In the genomic region with DNA sequence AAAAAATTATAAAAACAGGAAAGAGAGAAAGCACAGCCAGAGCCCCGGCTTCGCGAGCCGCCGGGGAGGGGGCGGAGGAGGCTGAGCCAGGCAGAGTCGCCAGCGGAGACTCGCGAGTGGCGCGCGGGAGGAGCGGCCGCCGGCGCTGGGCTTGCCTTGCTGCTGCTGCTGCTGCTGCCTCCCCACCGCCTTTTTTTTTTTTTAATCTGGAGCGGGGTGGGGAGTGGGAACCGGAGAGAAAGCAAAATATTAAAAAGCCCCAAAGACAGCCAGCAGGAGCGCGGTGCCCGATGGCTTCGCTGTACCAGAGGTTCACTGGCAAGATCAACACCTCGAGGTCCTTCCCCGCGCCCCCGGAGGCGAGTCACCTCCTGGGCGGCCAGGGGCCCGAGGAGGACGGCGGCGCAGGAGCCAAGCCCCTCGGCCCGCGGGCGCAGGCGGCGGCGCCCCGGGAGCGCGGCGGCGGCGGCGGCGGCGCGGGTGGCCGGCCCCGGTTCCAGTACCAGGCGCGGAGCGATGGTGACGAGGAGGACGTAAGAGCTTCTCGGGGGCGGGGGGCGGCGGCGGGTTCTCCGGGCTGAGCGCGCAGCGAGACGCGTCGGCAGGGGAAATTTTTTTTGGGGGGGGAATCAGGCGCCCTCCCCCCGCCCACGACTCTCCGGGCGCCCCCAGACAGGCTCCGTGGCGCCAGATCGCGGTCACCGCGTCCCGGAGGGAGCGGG, we compare ENCODE assay signal across 14 cellular contexts. TPM values are rescaled to one million over a fixed set of nuclear protein-coding genes. Genes with fewer than 3 reads are reported as not detected.
A peak's percentile ranks its signal among the peaks of the same experiment; 100 is the strongest.
DNase-seq lines count a peak whose midpoint lies in the region; FAIRE-seq and TF ChIP-seq lines count a peak whose summit lies in the region.
"Not testable (repeated sequence)": the region's sequence is repeated elsewhere in the genome, so short reads cannot be mapped to it uniquely, and the experiment has no call there.
"Had no signal": no experiment of that assay in that cellular context is flagged by ENCODE, and none has a peak within 500 bp of the region (broad histone marks: within the 10 kb centered on the region; RNA-seq: fewer than 3 reads in every experiment).

No MANE protein-coding gene starts in this region.

- not testable (repeated sequence) for H3K56ac ChIP-seq in H1 (replicated peaks; ENCODE audit: insufficient read length, low read depth, low read length)

- H3K9me2 ChIP-seq in SK-N-SH: not testable (repeated sequence)

- not testable (repeated sequence) for TF ChIP-seq EP300 in SK-N-SH (IDR thresholded peaks at IDR 0.05; ENCODE audit: borderline replicate concordance in 1 of 2, low read depth in 1 of 2, low read length in 1 of 2); H1 (IDR thresholded peaks at IDR 0.05; ENCODE audit: borderline replicate concordance in 1 of 2, low read depth in 2 of 2, low read length in 2 of 2)

- H3K23ac ChIP-seq in H1 (ENCODE audit: insufficient read length): not testable (repeated sequence)

- not testable (repeated sequence) for H3K23me2 ChIP-seq in H1 (ENCODE audit: low read depth, low read length)

- TF ChIP-seq POLR2A in H1 (IDR thresholded peaks at IDR 0.05; ENCODE audit: control extremely low read depth in 1 of 2, low read depth in 2 of 2, low read length in 2 of 2): not testable (repeated sequence)

- H2BK15ac ChIP-seq in H1 (ENCODE audit: low read length): not testable (repeated sequence)

- H3K4me2 ChIP-seq in SK-N-SH: not testable (repeated sequence)
- peak overlapping the region; percentile 46 to 62 for H3K4me2 ChIP-seq in H1 (ENCODE audit: insufficient read depth in 1 of 2, low read depth in 2 of 2, low read length in 2 of 2)

- H3K79me1 ChIP-seq in H1 (ENCODE audit: low read depth, low read length): not testable (repeated sequence)

- H3K4me1 ChIP-seq in ES-I3 (ENCODE audit: insufficient read depth, low read length); SK-N-SH (ENCODE audit: control insufficient read depth in 1 of 2, insufficient read depth in 2 of 2, low read depth in 1 of 2, low read length in 1 of 2); H1 (replicated peaks in 1 of 4; ENCODE audit: control insufficient read depth in 3 of 4, insufficient read depth in 4 of 4, low read length in 3 of 4): not testable (repeated sequence)

- not testable (repeated sequence) for H3K9me3 Mint-ChIP-seq in mesothelial cell of epicardium

- H3K9ac ChIP-seq in ES-I3 (ENCODE audit: low read depth, low read length): peak overlapping the region; percentile 28; the same call in 1 of the 2 replicates
- not testable (repeated sequence) for H3K9ac ChIP-seq in SK-N-SH; H1 (replicated peaks in 1 of 4; ENCODE audit: extremely low read depth in 1 of 4, low read depth in 3 of 4, low read length in 3 of 4)

- H2BK5ac ChIP-seq in H1 (ENCODE audit: low read depth, low read length): not testable (repeated sequence)

- not testable (repeated sequence) for H4K91ac ChIP-seq in H1 (replicated peaks; ENCODE audit: insufficient read length, low read length)

- H3K4me3 Mint-ChIP-seq in mesothelial cell of epicardium: peak overlapping the region; percentile 40

- H3K14ac ChIP-seq in H1 (ENCODE audit: insufficient read length): not testable (repeated sequence)

- not testable (repeated sequence) for H2BK12ac ChIP-seq in H1 (ENCODE audit: low read depth, low read length)

- H3K79me2 ChIP-seq in SK-N-SH (ENCODE audit: insufficient read depth); H1 (ENCODE audit: control insufficient read depth in 1 of 2, insufficient read depth in 2 of 2, low read length in 2 of 2): not testable (repeated sequence)

- not testable (repeated sequence) for H3K4me3 ChIP-seq in SK-N-SH (ENCODE audit: low read depth in 2 of 2, low read length in 1 of 2)
- H3K4me3 ChIP-seq in H1 (ENCODE audit: extremely low read depth in 1 of 4, insufficient read depth in 2 of 4, low read depth in 3 of 4, low read length in 4 of 4): peak overlapping the region; percentile 36 to 65 (median 39)
- H3K4me3 ChIP-seq in iPS-11a (ENCODE audit: low read depth, low read length): peak overlapping the region; percentile 39

- not testable (repeated sequence) for H2BK120ac ChIP-seq in H1 (replicated peaks; ENCODE audit: low read depth, low read length)

- H2AFZ ChIP-seq in SK-N-SH (ENCODE audit: low read depth); H1 (ENCODE audit: low read length): not testable (repeated sequence)

- not testable (repeated sequence) for TF ChIP-seq RAD21 in SK-N-SH (IDR thresholded peaks at IDR 0.05; ENCODE audit: low read length); H1 (IDR thresholded peaks at IDR 0.05 in 1 of 2, conservative IDR thresholded peaks at IDR 0.05 in 1 of 2; ENCODE audit: low read depth in 2 of 2, low read length in 2 of 2)

- WGBS in SK-N-SH (ENCODE audit: low lambda C conversion rate): 32% methylated on average over 70 of the region's 83 CpGs
- WGBS in H1 (ENCODE audit: extremely low coverage in 1 of 2, insufficient coverage in 1 of 2, insufficient read length in 1 of 2, insufficient replicate concordance in 2 of 2, low coverage in 1 of 2, low lambda C conversion rate in 2 of 2, missing lambda C conversion rate in 1 of 2), 2 experiments: no CpG with 5 or more reads among the region's 83 CpGs

- H3K27me3 Mint-ChIP-seq in mesothelial cell of epicardium (ENCODE audit: low read depth): peaks cover 41% of the 10 kb centered on the region

- H3K27me3 ChIP-seq in SK-N-SH (ENCODE audit: insufficient read depth); H1 (replicated peaks in 1 of 4; ENCODE audit: control insufficient read depth in 3 of 4, extremely low read depth in 1 of 4, insufficient read depth in 3 of 4, low read length in 3 of 4): not testable (repeated sequence)

- not testable (repeated sequence) for H3K27ac ChIP-seq in SK-N-SH (ENCODE audit: low read depth in 2 of 2, low read length in 1 of 2); H1 (ENCODE audit: low read depth, low read length)

- DNase-seq in NCI-H1092 treated with DMSO at 0.1 percent for 48 hours (lab: John Stamatoyannopoulos, UW): peak; percentile 43
- peak; percentile 65 for DNase-seq in SK-N-SH
- peak in 1 of 2 experiments; percentile 57 for DNase-seq in H1 (ENCODE audit: low read depth in 1 of 2, low spot score in 2 of 2)
- DNase-seq in mesothelial cell of epicardium (ENCODE audit: low spot score in 2 of 2, unreplicated experiment in 2 of 2): not testable (repeated sequence)
- DNase-seq in posterior cingulate gyrus: peak in 9 of 10 donors; percentile 40 to 95 (median 62)

- POLR2A ChIA-PET in SK-N-SH (lab: Yijun Ruan, JAX); H1 (lab: Charles Lee; ENCODE audit: partially characterized antibody): not testable (repeated sequence)

- H3K9me3 ChIP-seq in ES-I3 (ENCODE audit: control insufficient read depth, insufficient read depth, low read length); SK-N-SH; H1 (ENCODE audit: insufficient read depth in 2 of 2, low read depth in 1 of 2, low read length in 1 of 2): not testable (repeated sequence)

- not testable (repeated sequence) for H2AK5ac ChIP-seq in H1 (ENCODE audit: low read depth, low read length)

- CTCF ChIA-PET in SK-N-SH (lab: Yijun Ruan, JAX): interaction anchor here (0.6 to 1.4 kb wide), 2 partner anchors 141 to 451 kb away, joined by 3 read pairs; no protein-coding TSS in a partner anchor
- CTCF ChIA-PET in H1 (lab: Charles Lee; ENCODE audit: partially characterized antibody): not testable (repeated sequence)

- not testable (repeated sequence) for TF ChIP-seq CTCF in SK-N-SH (IDR thresholded peaks at IDR 0.05); H1 (IDR thresholded peaks at IDR 0.05; ENCODE audit: control extremely low read depth in 1 of 3, insufficient read depth in 1 of 3, low read depth in 1 of 3, low read length in 3 of 3); mesothelial cell of epicardium (IDR thresholded peaks at IDR 0.05; ENCODE audit: unreplicated experiment)

- not testable (repeated sequence) for H3F3A ChIP-seq in SK-N-SH (replicated peaks; ENCODE audit: insufficient read depth)

- intact Hi-C loops in posterior cingulate gyrus (cut with DNase I): not testable (repeated sequence)

- H3K18ac ChIP-seq in H1 (ENCODE audit: extremely low read depth, low read length): not testable (repeated sequence)

- not testable (repeated sequence) for H3K4ac ChIP-seq in H1 (replicated peaks; ENCODE audit: insufficient read length, low read depth, low read length)

- H4K5ac ChIP-seq in H1 (ENCODE audit: insufficient read length, low read depth, low read length): not testable (repeated sequence)

- not testable (repeated sequence) for H2BK20ac ChIP-seq in H1 (ENCODE audit: low read length)

- H3K36me3 ChIP-seq in ES-I3 (ENCODE audit: insufficient read depth, low read length); SK-N-SH (replicated peaks in 1 of 2; ENCODE audit: control insufficient read depth in 1 of 2, insufficient read depth in 2 of 2, low read length in 1 of 2); H1 (ENCODE audit: control insufficient read depth in 2 of 4, insufficient read depth in 4 of 4, low read length in 3 of 4): not testable (repeated sequence)

- not testable (repeated sequence) for FAIRE-seq in H1 (lab: Jason Lieb, UNC)

- H3K27ac Mint-ChIP-seq in mesothelial cell of epicardium: not testable (repeated sequence)

- H4K8ac ChIP-seq in H1 (ENCODE audit: extremely low read depth, insufficient read depth, low read length): not testable (repeated sequence)

- H3K4me1 Mint-ChIP-seq in mesothelial cell of epicardium: not testable (repeated sequence)

- not testable (repeated sequence) for H4K20me1 ChIP-seq in SK-N-SH (ENCODE audit: insufficient read depth); H1 (replicated peaks in 1 of 2; ENCODE audit: control insufficient read depth in 1 of 2, insufficient read depth in 2 of 2, low read length in 2 of 2)

- not testable (repeated sequence) for H3K36me3 Mint-ChIP-seq in mesothelial cell of epicardium

TF ChIP-seq in H1, 55 proteins besides CTCF, POLR2A, EP300 and RAD21:
- 0 out of 2 replicates have a peak, but pooled peaks have one; percentile 37 for TF ChIP-seq CREB1 (IDR thresholded peaks at IDR 0.05)

RNA-seq across cellular contexts. Expression of gene DPP6, which starts 0.5 kb away (rescaled TPM):
- polyA plus RNA-seq in SK-N-SH (2012; rRNA removed) (0.10 TPM in 1 of 2 replicates, not detected in the other), H1 (2011; rRNA removed) (4.3 and 4.7 TPM in 2 replicates)
- 0.05 and 0.18 TPM in 2 replicates for polyA plus RNA-seq in SK-N-SH (2012; cell fraction: cytosol; rRNA removed)
- 0.02 and 0.06 TPM in 2 replicates for polyA plus RNA-seq in SK-N-SH (2012; cell fraction: nucleus; rRNA removed)
- total RNA-seq in H1 (2021; fragmentation: NEBNext Ultra II Directional; extraction: Animal tissue kit (Norgen Biotek cat#: 25700)): 6.8 and 8.5 TPM in 2 replicates
- 5.1 TPM for polyA plus RNA-seq in H1 (2011; cell fraction: cytosol; rRNA removed)
- 8.8 TPM for polyA plus RNA-seq in H1 (2011; cell fraction: nucleus; rRNA removed)
- 3.6 to 5.6 TPM (median 4.4 TPM) in 4 replicates for polyA plus RNA-seq in H1 (2012, experiment 1 of 2)
- 1.00 TPM for polyA plus RNA-seq in H1 (2012, experiment 2 of 2)
- polyA plus RNA-seq in H1 (2013, experiment 1 of 2): 8.1 TPM
- 7.0 TPM for polyA plus RNA-seq in H1 (2013, experiment 2 of 2)
- polyA minus RNA-seq in H1 (2011; rRNA and poly(A)+ RNA removed): 9.9 and 13.5 TPM in 2 replicates
- 3.5 TPM for polyA minus RNA-seq in H1 (2011; cell fraction: cytosol; rRNA and poly(A)+ RNA removed)
- polyA minus RNA-seq in H1 (2011; cell fraction: nucleus; rRNA and poly(A)+ RNA removed): 12.8 TPM
- 0.09 to 0.18 TPM (median 0.13 TPM) in 3 replicates for total RNA-seq in mesothelial cell of epicardium
- total RNA-seq: Calu3; CD4-positive, alpha-beta T cell; GM23248; HFFc6; HT1080; K562; PC-9 had no signal
- polyA plus RNA-seq: GM23248, K562 had no signal
